8 cellular contexts compared by ENCODE assay signal in genomic region chr5:32542216-32543059, GRCh38. TPM values are rescaled to one million over a fixed set of nuclear protein-coding genes. Genes with fewer than 3 reads are reported as not detected.
A peak's percentile ranks its signal among the peaks of the same experiment; 100 is the strongest.
DNase-seq lines count a peak whose midpoint lies in the region; ATAC-seq, FAIRE-seq and TF ChIP-seq lines count a peak whose summit lies in the region.

No MANE protein-coding gene starts in this region.

- peak overlapping the region; percentile 88 for H3K27ac Mint-ChIP-seq in activated CD4-positive, alpha-beta T cell treated with anti-CD3 and anti-CD28 coated beads, Interleukin-2, amount 10 ng/mL, durations not matched to agents 7 days and 5 days

- no peak for TF ChIP-seq EP300 in A549 (IDR thresholded peaks at IDR 0.05)
- TF ChIP-seq EP300 in esophagus muscularis mucosa (IDR thresholded peaks at IDR 0.05): no peak

- peaks cover 6% of the 10 kb centered on the region for H3K9me3 Mint-ChIP-seq in activated CD4-positive, alpha-beta T cell treated with anti-CD3 and anti-CD28 coated beads, Interleukin-2, amount 10 ng/mL, durations not matched to agents 7 days and 5 days

- H3K27me3 Mint-ChIP-seq in activated CD4-positive, alpha-beta T cell treated with anti-CD3 and anti-CD28 coated beads, Interleukin-2, amount 10 ng/mL, durations not matched to agents 7 days and 5 days: no peaks in the 10 kb centered on the region

- peak overlapping the region; percentile 23 for H3K4me3 Mint-ChIP-seq in activated CD4-positive, alpha-beta T cell treated with anti-CD3 and anti-CD28 coated beads, Interleukin-2, amount 10 ng/mL, durations not matched to agents 7 days and 5 days

- ATAC-seq in A549: no peak
- ATAC-seq in GM19324 (IDR thresholded peaks at IDR 0.05; ENCODE audit: low FRiP score, unreplicated experiment): peak; percentile 52
- ATAC-seq in HG03108 (IDR thresholded peaks at IDR 0.05; ENCODE audit: unreplicated experiment): peak; percentile 73

- intact Hi-C loops in esophagus muscularis mucosa (cut with DNase I) (no loop called here), esophagus squamous epithelium (cut with DNase I) (no loop called here)

- no peak overlapping the region for H3K27ac ChIP-seq in A549
- no peak overlapping the region for H3K27ac ChIP-seq in esophagus muscularis mucosa (replicated peaks in 1 of 4)
- peak overlapping the region in 1 of 4 donors; percentile 2 for H3K27ac ChIP-seq in esophagus squamous epithelium

- no peak overlapping the region for H3K4me3 ChIP-seq in A549
- H3K4me3 ChIP-seq in esophagus muscularis mucosa: no peak overlapping the region
- H3K4me3 ChIP-seq in esophagus squamous epithelium: no peak overlapping the region

- H3K36me3 ChIP-seq in esophagus muscularis mucosa: no peaks in the 10 kb centered on the region
- H3K36me3 ChIP-seq in esophagus squamous epithelium: no peaks in the 10 kb centered on the region

- H3K36me3 Mint-ChIP-seq in activated CD4-positive, alpha-beta T cell treated with anti-CD3 and anti-CD28 coated beads, Interleukin-2, amount 10 ng/mL, durations not matched to agents 7 days and 5 days (ENCODE audit: low read depth): peaks cover 19% of the 10 kb centered on the region

- H3K9me3 ChIP-seq in A549 (0 out of 3 replicates have a peak, but pooled peaks cover 3% of the 10 kb centered on the region), esophagus muscularis mucosa (no peaks in the 10 kb centered on the region), esophagus squamous epithelium (no peaks in the 10 kb centered on the region)

- H3K27me3 ChIP-seq in esophagus muscularis mucosa (no peaks in the 10 kb centered on the region), esophagus squamous epithelium (no peaks in the 10 kb centered on the region)

- no peak for TF ChIP-seq CTCF in A549 (IDR thresholded peaks at IDR 0.05)
- TF ChIP-seq CTCF in esophagus muscularis mucosa (IDR thresholded peaks at IDR 0.05): no peak
- no peak for TF ChIP-seq CTCF in esophagus squamous epithelium (IDR thresholded peaks at IDR 0.05)

- TF ChIP-seq POLR2A in A549 (IDR thresholded peaks at IDR 0.05; ENCODE audit: low read length) (no peak), esophagus muscularis mucosa (IDR thresholded peaks at IDR 0.05; ENCODE audit: low read depth) (no peak), esophagus squamous epithelium (IDR thresholded peaks at IDR 0.05) (no peak)

- WGBS in A549 (ENCODE audit: missing lambda C conversion rate): 59% methylated on average over 10 of the region's 10 CpGs
- WGBS in esophagus muscularis mucosa: 81% methylated on average over 10 of the region's 10 CpGs
- 43 to 48% methylated on average over 10 of the region's 10 CpGs for WGBS in esophagus squamous epithelium, 2 donors

- no peak for FAIRE-seq in A549 (lab: Jason Lieb, UNC)

- H3K4me2 ChIP-seq in A549: no peak overlapping the region

- CTCF ChIA-PET in A549 (lab: Yijun Ruan, JAX): interaction anchor here (0.6 to 2.0 kb wide), 4 partner anchors 18 to 297 kb away, joined by 3 to 6 read pairs (median 4); no protein-coding TSS in a partner anchor
- CTCF ChIA-PET in activated CD4-positive, alpha-beta T cell treated with anti-CD3 and anti-CD28 coated beads, Interleukin-2, amount 10 ng/mL, durations not matched to agents 7 days and 5 days (lab: Charles Lee): interaction anchor here (1.1 to 1.4 kb wide), 3 partner anchors 8 to 53 kb away, joined by 3 to 5 read pairs (median 4); no protein-coding TSS in a partner anchor

- peaks cover 48% of the 10 kb centered on the region for H3K4me1 Mint-ChIP-seq in activated CD4-positive, alpha-beta T cell treated with anti-CD3 and anti-CD28 coated beads, Interleukin-2, amount 10 ng/mL, durations not matched to agents 7 days and 5 days

- POLR2A ChIA-PET in A549 (lab: Yijun Ruan, JAX): no interaction called here
- POLR2A ChIA-PET in activated CD4-positive, alpha-beta T cell treated with anti-CD3 and anti-CD28 coated beads, Interleukin-2, amount 10 ng/mL, durations not matched to agents 7 days and 5 days (lab: Charles Lee): interaction anchor here (0.7 kb wide), 1 partner anchor 29 kb away, joined by 3 read pairs; no protein-coding TSS in a partner anchor

- H3K4me1 ChIP-seq in A549 (peaks cover 7% of the 10 kb centered on the region; the same call in 1 of the 3 replicates), esophagus muscularis mucosa (no peaks in the 10 kb centered on the region), esophagus squamous epithelium (no peaks in the 10 kb centered on the region)

- DNase-seq in A549 (ENCODE audit: low read depth in 1 of 2, low spot score in 1 of 2) (no peak), esophagus muscularis mucosa (ENCODE audit: extremely low spot score) (no peak), NCI-H524 (lab: John Stamatoyannopoulos, UW) (no peak), esophagus squamous epithelium (lab: John Stamatoyannopoulos, UW) (no peak), NCI-H1048 (lab: John Stamatoyannopoulos, UW) (no peak)
- DNase-seq in activated CD4-positive, alpha-beta T cell treated with anti-CD3 and anti-CD28 coated beads, Interleukin-2, amount 10 ng/mL, durations not matched to agents 7 days and 5 days: peak; percentile 56

- TF ChIP-seq RAD21 in A549 (conservative IDR thresholded peaks at IDR 0.05 in 1 of 2, IDR thresholded peaks at IDR 0.05 in 1 of 2): no peak

TF ChIP-seq in A549, 52 proteins besides CTCF, POLR2A, EP300 and RAD21:
- TF ChIP-seq ZSCAN20 (CRISPR knock-in tag; IDR thresholded peaks at IDR 0.05) (no peak), CEBPB (IDR thresholded peaks at IDR 0.05) (no peak), MAZ (IDR thresholded peaks at IDR 0.05; ENCODE audit: borderline replicate concordance, low read depth, low read length) (no peak), TP53 (CRISPR knock-in tag; IDR thresholded peaks at IDR 0.05) (no peak), PBX3 (IDR thresholded peaks at IDR 0.05) (no peak), FOSL2 (IDR thresholded peaks at IDR 0.05) (no peak), FOSL2 (CRISPR knock-in tag; IDR thresholded peaks at IDR 0.05) (peak; percentile 50), NPAS2 (CRISPR knock-in tag; IDR thresholded peaks at IDR 0.05; ENCODE audit: borderline replicate concordance) (no peak), HOXB13 (CRISPR knock-in tag; IDR thresholded peaks at IDR 0.05; ENCODE audit: low read depth) (no peak)

RNA-seq across cellular contexts. Expression of gene SUB1, which starts 42.9 kb away (rescaled TPM):
- polyA plus RNA-seq in A549 (2011; rRNA removed): 179 and 450 TPM in 2 replicates
- 41.4 and 61.8 TPM in 2 replicates for polyA plus RNA-seq in A549 (2012; cell fraction: cytosol; rRNA removed)
- 12.9 and 27.8 TPM in 2 replicates for polyA plus RNA-seq in A549 (2012; cell fraction: nucleus; rRNA removed)
- polyA plus RNA-seq in A549 (2017; fragmentation: RNase III; extraction: RNeasy Plus Mini Kit Qiagen cat#74134 plus additional on column Dnase treatment): 190 to 208 TPM (median 197 TPM) in 3 replicates
- polyA minus RNA-seq in A549 (2011; rRNA and poly(A)+ RNA removed): 15.5 and 17.4 TPM in 2 replicates
- total RNA-seq in activated CD4-positive, alpha-beta T cell treated with anti-CD3 and anti-CD28 coated beads, Interleukin-2, amount 10 ng/mL, durations not matched to agents 7 days and 5 days: 100 to 1,000 TPM; 430 to 446 TPM
- 100 to 1,000 TPM in 1 of 4 donors, 10 to 100 TPM in 3; 66.4 to 154 (median 90.1) TPM for total RNA-seq in esophagus muscularis mucosa
- 100 to 1,000 TPM in 3 of 4 donors, 10 to 100 TPM in 1; 59.6 to 280 (median 134) TPM for total RNA-seq in esophagus squamous epithelium

Comparison
In these comparisons a context has a peak if more than half of its experiments do, and no peak if none do; other contexts are left out.
1. ATAC-seq: peak in GM19324 (single experiment) and HG03108 (single experiment); none in A549 (0 of 2).